8 cellular contexts compared by ENCODE assay signal in the genomic region with DNA sequence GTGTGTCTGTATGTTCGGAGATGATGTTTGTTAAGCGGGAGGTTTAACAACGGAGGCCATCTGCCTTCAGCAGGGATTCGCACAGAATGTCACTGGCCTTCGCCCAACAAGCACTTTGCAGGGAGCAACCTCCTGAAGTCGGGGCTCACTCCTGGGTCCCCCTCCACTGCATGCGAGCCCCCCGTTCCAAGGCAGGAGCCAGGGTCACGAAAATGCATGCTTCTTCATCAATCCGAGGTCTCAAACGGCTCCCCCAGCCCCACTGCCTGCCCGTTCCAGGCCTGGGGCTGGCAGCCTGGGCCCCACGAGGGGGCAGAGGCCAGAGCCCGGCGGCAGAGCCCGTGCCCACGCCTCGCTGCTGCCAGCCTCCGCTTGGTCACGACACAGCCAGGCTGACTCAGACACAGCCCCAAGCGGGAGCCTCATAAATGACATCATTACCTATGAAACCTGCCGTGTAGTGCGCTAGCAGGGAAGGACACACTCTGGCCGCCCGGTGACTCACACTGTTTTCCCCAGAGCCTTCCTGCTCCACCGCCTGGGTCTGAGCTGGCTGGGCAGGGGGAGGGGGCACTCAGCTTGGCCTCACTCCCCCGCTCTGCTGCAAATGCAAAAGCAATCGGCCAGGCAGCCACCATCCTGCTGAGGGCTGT.
DNase-seq lines count a peak whose midpoint lies in the region; ATAC-seq, FAIRE-seq and TF ChIP-seq lines count a peak whose summit lies in the region.

No MANE protein-coding gene starts in this region.

- H3K9me3 ChIP-seq in breast epithelium (no peaks in the 10 kb centered on the region), HepG2 (ENCODE audit: low read length) (no peaks in the 10 kb centered on the region)

- no peaks in the 10 kb centered on the region for H3K9me3 Mint-ChIP-seq in activated T-helper 1 cell treated with anti-CD3 and anti-CD28 coated beads, Interleukin-12 subunit alpha, Interleukin-12 subunit beta, Interleukin-2, Interleukin-4 antibody, amounts not matched to agents 30 ng/mL and 10 ng/mL and 1 ng/mL, durations not matched to agents 14 hours and 24 hours and 36 hours

- TF ChIP-seq POLR2A in breast epithelium (IDR thresholded peaks at IDR 0.05) (no peak), HepG2 (IDR thresholded peaks at IDR 0.05; ENCODE audit: insufficient read depth in 1 of 2, low read depth in 2 of 2, low read length in 2 of 2) (no peak)

- H3K36me3 ChIP-seq in breast epithelium (no peaks in the 10 kb centered on the region), HepG2 (replicated peaks in 1 of 2; ENCODE audit: control insufficient read depth in 1 of 2, insufficient read depth in 2 of 2, low read length in 2 of 2) (no peaks in the 10 kb centered on the region)

- FAIRE-seq in HepG2 (lab: Jason Lieb, UNC) (no peak), urothelium cell line (lab: Jason Lieb, UNC) (no peak)

- peak overlapping the region in 1 of 2 donors; percentile 32 for H3K27ac ChIP-seq in breast epithelium
- H3K27ac ChIP-seq in HepG2 (ENCODE audit: extremely low read length, insufficient read depth, low read length), result no peak overlapping the region

- no peak overlapping the region for H3K27ac Mint-ChIP-seq in activated T-helper 1 cell treated with anti-CD3 and anti-CD28 coated beads, Interleukin-12 subunit alpha, Interleukin-12 subunit beta, Interleukin-2, Interleukin-4 antibody, amounts not matched to agents 30 ng/mL and 10 ng/mL and 1 ng/mL, durations not matched to agents 14 hours and 24 hours and 36 hours

- TF ChIP-seq EP300 in HepG2 (IDR thresholded peaks at IDR 0.05; ENCODE audit: low read depth in 2 of 2, low read length in 2 of 2) (no peak), HepG2 (CRISPR knock-in tag; IDR thresholded peaks at IDR 0.05; ENCODE audit: borderline replicate concordance) (no peak)

- peak overlapping the region; percentile 57; the same call in 1 of the 2 replicates for H3K4me2 ChIP-seq in HepG2 (ENCODE audit: low read depth, low read length)

- no peak for TF ChIP-seq RAD21 in HepG2 (CRISPR knock-in tag; IDR thresholded peaks at IDR 0.05)

- no peak overlapping the region for H2AFZ ChIP-seq in HepG2 (ENCODE audit: low read length)

- H3K4me1 ChIP-seq in breast epithelium, result peaks cover 0 to 3% of the 10 kb centered on the region in 2 donors
- no peaks in the 10 kb centered on the region for H3K4me1 ChIP-seq in HepG2 (ENCODE audit: insufficient read depth, low read length)

- intact Hi-C loops in breast epithelium (cut with DNase I; ENCODE audit: low total_unique reads) (no loop called here), HepG2 (cut with micrococcal nuclease; ENCODE audit: unreplicated experiment) (no loop called here)
- intact Hi-C loops in activated T-helper 1 cell treated with anti-CD3 and anti-CD28 coated beads, Interleukin-12 subunit alpha, Interleukin-12 subunit beta, Interleukin-2, Interleukin-4 antibody, amounts not matched to agents 30 ng/mL and 10 ng/mL and 1 ng/mL, durations not matched to agents 14 hours and 24 hours and 36 hours (cut with micrococcal nuclease), result no loop called here

- ATAC-seq in GM18867 (IDR thresholded peaks at IDR 0.05; ENCODE audit: unreplicated experiment) (peak; percentile 77), HG03097 (IDR thresholded peaks at IDR 0.05; ENCODE audit: low FRiP score, unreplicated experiment) (peak; percentile 67), HepG2 (peak; percentile 90)

- WGBS in HepG2 (ENCODE audit: low lambda C conversion rate), result 32% methylated on average over 12 of the region's 28 CpGs

- BruUV-seq in HepG2 (replicated peaks; lab: Mats Ljungman, UMichigan), result no TSS peak

- H3K36me3 Mint-ChIP-seq in activated T-helper 1 cell treated with anti-CD3 and anti-CD28 coated beads, Interleukin-12 subunit alpha, Interleukin-12 subunit beta, Interleukin-2, Interleukin-4 antibody, amounts not matched to agents 30 ng/mL and 10 ng/mL and 1 ng/mL, durations not matched to agents 14 hours and 24 hours and 36 hours (ENCODE audit: low read depth), result no peaks in the 10 kb centered on the region

- no peak overlapping the region for H3K4me3 Mint-ChIP-seq in activated T-helper 1 cell treated with anti-CD3 and anti-CD28 coated beads, Interleukin-12 subunit alpha, Interleukin-12 subunit beta, Interleukin-2, Interleukin-4 antibody, amounts not matched to agents 30 ng/mL and 10 ng/mL and 1 ng/mL, durations not matched to agents 14 hours and 24 hours and 36 hours

- POLR2A ChIA-PET in HepG2 (lab: Yijun Ruan, JAX), result no interaction called here

- CTCF ChIA-PET in HepG2 (lab: Yijun Ruan, JAX; ENCODE audit: low intra/inter-chr PET ratio, low total read pairs), result no interaction called here

- in situ Hi-C loops in HepG2 (cut with HindIII; ENCODE audit: extremely low pct_ligation_motif_present, low pct_unique_long_range_greater_than_20kb), result no loop called here

- H3K27me3 ChIP-seq in breast epithelium (peaks cover 0 to 23% of the 10 kb centered on the region in 2 donors), HepG2 (ENCODE audit: control insufficient read depth in 1 of 2, insufficient read depth in 2 of 2, low read length in 2 of 2) (peaks cover 24 to 99% of the 10 kb centered on the region in 2 experiments; a peak in 4 of 5 replicates)

- H3K79me2 ChIP-seq in HepG2 (ENCODE audit: insufficient read depth, low read length), result no peaks in the 10 kb centered on the region

- DNase-seq in D341Med (ENCODE audit: low spot score) (peak; percentile 27), NCI-H446 treated with DMSO at 0.1 percent for 48 hours (lab: John Stamatoyannopoulos, UW) (peak; percentile 15), breast epithelium (ENCODE audit: low spot score in 2 of 2) (peak; percentile 83 to 86), HepG2 (ENCODE audit: low spot score) (peak; percentile 77), urothelium cell line (ENCODE audit: low spot score) (peak; percentile 93)
- DNase-seq in activated T-helper 1 cell treated with anti-CD3 and anti-CD28 coated beads, Interleukin-12 subunit alpha, Interleukin-12 subunit beta, Interleukin-2, Interleukin-4 antibody, amounts not matched to agents 30 ng/mL and 10 ng/mL and 1 ng/mL, durations not matched to agents 14 hours and 24 hours and 36 hours (ENCODE audit: low spot score), result no peak

- H3K9ac ChIP-seq in HepG2 (ENCODE audit: insufficient read depth, low read depth, low read length), result no peak overlapping the region

- H3K27me3 Mint-ChIP-seq in activated T-helper 1 cell treated with anti-CD3 and anti-CD28 coated beads, Interleukin-12 subunit alpha, Interleukin-12 subunit beta, Interleukin-2, Interleukin-4 antibody, amounts not matched to agents 30 ng/mL and 10 ng/mL and 1 ng/mL, durations not matched to agents 14 hours and 24 hours and 36 hours (ENCODE audit: insufficient read depth), result peaks cover 12% of the 10 kb centered on the region

- peak overlapping the region in 1 of 3 donors; percentile 3 for H3K4me3 ChIP-seq in breast epithelium
- H3K4me3 ChIP-seq in HepG2 (replicated peaks in 1 of 3; ENCODE audit: insufficient read depth in 1 of 3, low read depth in 2 of 3, low read length in 3 of 3), result no peak overlapping the region; a peak in 1 of 6 replicates

- H3K4me1 Mint-ChIP-seq in activated T-helper 1 cell treated with anti-CD3 and anti-CD28 coated beads, Interleukin-12 subunit alpha, Interleukin-12 subunit beta, Interleukin-2, Interleukin-4 antibody, amounts not matched to agents 30 ng/mL and 10 ng/mL and 1 ng/mL, durations not matched to agents 14 hours and 24 hours and 36 hours (ENCODE audit: low read depth), result no peaks in the 10 kb centered on the region

- TF ChIP-seq CTCF in breast epithelium (IDR thresholded peaks at IDR 0.05) (peak in 1 of 3 donors; percentile 12), HepG2 (CRISPR knock-in tag; IDR thresholded peaks at IDR 0.05) (peak; percentile 33)

- H4K20me1 ChIP-seq in HepG2 (ENCODE audit: insufficient read depth, low read length), result no peaks in the 10 kb centered on the region

TF ChIP-seq in HepG2, 621 proteins besides CTCF, POLR2A, EP300 and RAD21 (continues in another document):
- TF ChIP-seq ZNF619 (CRISPR knock-in tag; IDR thresholded peaks at IDR 0.05) (no peak), ZFP36 (IDR thresholded peaks at IDR 0.05; ENCODE audit: borderline replicate concordance, low read depth, low read length, partially characterized antibody) (no peak), TGIF2 (CRISPR knock-in tag; IDR thresholded peaks at IDR 0.05) (no peak), ZNF253 (CRISPR knock-in tag; IDR thresholded peaks at IDR 0.05; ENCODE audit: borderline replicate concordance) (no peak), MXI1 (IDR thresholded peaks at IDR 0.05; ENCODE audit: borderline replicate concordance, low read depth, low read length) (no peak)
- TF ChIP-seq, protein P1, sequence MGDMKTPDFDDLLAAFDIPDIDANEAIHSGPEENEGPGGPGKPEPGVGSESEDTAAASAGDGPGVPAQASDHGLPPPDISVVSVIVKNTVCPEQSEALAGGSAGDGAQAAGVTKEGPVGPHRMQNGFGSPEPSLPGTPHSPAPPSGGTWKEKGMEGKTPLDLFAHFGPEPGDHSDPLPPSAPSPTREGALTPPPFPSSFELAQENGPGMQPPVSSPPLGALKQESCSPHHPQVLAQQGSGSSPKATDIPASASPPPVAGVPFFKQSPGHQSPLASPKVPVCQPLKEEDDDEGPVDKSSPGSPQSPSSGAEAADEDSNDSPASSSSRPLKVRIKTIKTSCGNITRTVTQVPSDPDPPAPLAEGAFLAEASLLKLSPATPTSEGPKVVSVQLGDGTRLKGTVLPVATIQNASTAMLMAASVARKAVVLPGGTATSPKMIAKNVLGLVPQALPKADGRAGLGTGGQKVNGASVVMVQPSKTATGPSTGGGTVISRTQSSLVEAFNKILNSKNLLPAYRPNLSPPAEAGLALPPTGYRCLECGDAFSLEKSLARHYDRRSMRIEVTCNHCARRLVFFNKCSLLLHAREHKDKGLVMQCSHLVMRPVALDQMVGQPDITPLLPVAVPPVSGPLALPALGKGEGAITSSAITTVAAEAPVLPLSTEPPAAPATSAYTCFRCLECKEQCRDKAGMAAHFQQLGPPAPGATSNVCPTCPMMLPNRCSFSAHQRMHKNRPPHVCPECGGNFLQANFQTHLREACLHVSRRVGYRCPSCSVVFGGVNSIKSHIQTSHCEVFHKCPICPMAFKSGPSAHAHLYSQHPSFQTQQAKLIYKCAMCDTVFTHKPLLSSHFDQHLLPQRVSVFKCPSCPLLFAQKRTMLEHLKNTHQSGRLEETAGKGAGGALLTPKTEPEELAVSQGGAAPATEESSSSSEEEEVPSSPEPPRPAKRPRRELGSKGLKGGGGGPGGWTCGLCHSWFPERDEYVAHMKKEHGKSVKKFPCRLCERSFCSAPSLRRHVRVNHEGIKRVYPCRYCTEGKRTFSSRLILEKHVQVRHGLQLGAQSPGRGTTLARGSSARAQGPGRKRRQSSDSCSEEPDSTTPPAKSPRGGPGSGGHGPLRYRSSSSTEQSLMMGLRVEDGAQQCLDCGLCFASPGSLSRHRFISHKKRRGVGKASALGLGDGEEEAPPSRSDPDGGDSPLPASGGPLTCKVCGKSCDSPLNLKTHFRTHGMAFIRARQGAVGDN (CRISPR knock-in tag; IDR thresholded peaks at IDR 0.05), result peak; percentile 52
